ENCODE assay signal across 17 cellular contexts in the genomic region with DNA sequence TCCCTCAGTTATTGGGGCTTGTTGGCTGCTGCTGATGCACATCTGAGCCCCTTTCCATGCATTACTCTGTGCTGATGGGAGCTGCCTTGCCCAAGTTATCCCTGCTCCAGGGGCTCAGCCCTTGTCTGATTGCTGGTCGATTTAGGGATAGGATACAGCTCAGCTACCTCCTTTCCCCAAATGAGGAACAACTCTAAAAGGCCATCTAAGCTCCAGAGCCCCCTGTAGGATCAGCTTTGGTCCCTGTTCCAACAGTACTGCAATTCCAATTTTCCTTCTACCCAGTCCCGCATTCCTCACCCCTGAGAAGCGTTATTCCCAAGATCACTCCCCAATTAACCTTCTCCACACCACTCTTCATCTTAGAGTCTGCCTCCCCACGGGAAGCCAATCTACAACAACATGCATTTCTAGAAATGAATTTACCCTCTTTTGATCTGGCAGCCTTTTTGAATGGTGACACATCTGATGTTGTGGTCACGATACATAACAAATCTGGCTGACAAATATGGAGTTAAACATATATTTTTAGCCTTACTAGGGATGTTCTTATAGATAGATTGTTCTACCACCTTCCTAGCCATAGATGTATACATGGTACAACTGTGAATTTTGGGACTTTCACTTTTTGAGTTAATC.
"Had no signal": no experiment of that assay in that cellular context is flagged by ENCODE, and none has a peak within 500 bp of the region (broad histone marks: within the 10 kb centered on the region; RNA-seq: fewer than 3 reads in every experiment).

No MANE protein-coding gene starts in this region.

- FAIRE-seq: kidney had no signal

- H3K27ac Mint-ChIP-seq: mesothelial cell of epicardium, T-helper 17 cell had no signal

- H3K27me3 ChIP-seq: breast epithelium, gastrocnemius medialis had no signal

- H3K36me3 ChIP-seq: breast epithelium had no signal

- ATAC-seq: gastrocnemius medialis, T-helper 17 cell had no signal

- DNase-seq: activated CD4-positive, alpha-beta T cell treated with anti-CD3 and anti-CD28 coated beads for 48 hours; activated CD8-positive, alpha-beta memory T cell treated with anti-CD3 and anti-CD28 coated beads for 24 hours; activated CD8-positive, alpha-beta memory T cell treated with anti-CD3 and anti-CD28 coated beads, Interleukin-2, amount 50 U/mL, for 48 hours; activated naive CD4-positive, alpha-beta T cell treated with Interleukin-2 at 50 U/mL for 16 hours; aorta; cerebellar nuclear complex; cortex of kidney; gastrocnemius medialis; head of caudate nucleus; kidney; psoas muscle; right cardiac atrium; T-helper 17 cell had no signal

- H3K4me3 ChIP-seq: breast epithelium, gastrocnemius medialis, lung, psoas muscle had no signal

- H3K9me3 Mint-ChIP-seq: mesothelial cell of epicardium, neural crest cell had no signal

- H3K4me3 Mint-ChIP-seq: mesothelial cell of epicardium, neural crest cell, T-helper 17 cell had no signal

- H3K4me1 ChIP-seq: breast epithelium had no signal

- H3K9me3 ChIP-seq: breast epithelium, gastrocnemius medialis, psoas muscle had no signal

- H3K27ac ChIP-seq: breast epithelium, gastrocnemius medialis, psoas muscle had no signal
